ENCODE assay signal across 2 cellular contexts in the genomic region with DNA sequence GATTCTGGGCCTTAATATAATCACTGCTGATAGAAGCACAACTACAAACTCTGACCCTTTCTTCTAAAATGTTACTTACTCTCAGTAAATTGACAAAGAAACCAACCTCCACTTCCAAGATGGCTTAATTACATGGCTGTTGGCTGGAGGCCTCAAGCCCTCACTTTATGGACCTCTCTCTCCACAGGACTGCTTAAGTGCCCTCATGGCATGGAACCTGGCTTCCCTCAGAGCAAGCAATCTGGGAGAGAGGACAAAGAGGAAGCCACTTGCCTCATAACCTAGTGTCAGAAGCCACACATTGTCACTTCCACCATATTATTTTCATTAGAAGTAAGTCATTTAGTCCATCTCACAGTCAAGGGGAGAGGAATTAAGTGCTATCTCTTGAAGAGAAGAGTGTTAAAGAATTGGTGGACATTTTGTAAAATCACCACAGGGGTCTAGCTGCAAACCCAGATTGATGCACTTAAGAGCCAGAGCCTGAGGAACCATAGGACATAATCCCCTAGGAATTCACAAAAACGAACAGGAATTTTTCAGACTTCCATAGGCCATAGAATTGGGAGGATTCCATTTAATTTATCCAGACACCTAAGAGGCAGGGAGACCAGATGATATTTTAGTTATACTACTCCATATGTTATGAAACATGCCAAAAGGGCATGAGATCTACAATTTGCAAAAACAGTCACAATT.
A peak's percentile ranks its signal among the peaks of the same experiment; 100 is the strongest.
TF ChIP-seq lines count a peak whose summit lies in the region.

No MANE protein-coding gene starts in this region.

TF ChIP-seq in IMR-90, 13 proteins besides CTCF, POLR2A, EP300 and RAD21 (continued from another document):
- TF ChIP-seq, protein P1, sequence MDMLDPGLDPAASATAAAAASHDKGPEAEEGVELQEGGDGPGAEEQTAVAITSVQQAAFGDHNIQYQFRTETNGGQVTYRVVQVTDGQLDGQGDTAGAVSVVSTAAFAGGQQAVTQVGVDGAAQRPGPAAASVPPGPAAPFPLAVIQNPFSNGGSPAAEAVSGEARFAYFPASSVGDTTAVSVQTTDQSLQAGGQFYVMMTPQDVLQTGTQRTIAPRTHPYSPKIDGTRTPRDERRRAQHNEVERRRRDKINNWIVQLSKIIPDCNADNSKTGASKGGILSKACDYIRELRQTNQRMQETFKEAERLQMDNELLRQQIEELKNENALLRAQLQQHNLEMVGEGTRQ (IDR thresholded peaks at IDR 0.05; ENCODE audit: low read depth, low read length) = no peak
- TF ChIP-seq, protein P2, sequence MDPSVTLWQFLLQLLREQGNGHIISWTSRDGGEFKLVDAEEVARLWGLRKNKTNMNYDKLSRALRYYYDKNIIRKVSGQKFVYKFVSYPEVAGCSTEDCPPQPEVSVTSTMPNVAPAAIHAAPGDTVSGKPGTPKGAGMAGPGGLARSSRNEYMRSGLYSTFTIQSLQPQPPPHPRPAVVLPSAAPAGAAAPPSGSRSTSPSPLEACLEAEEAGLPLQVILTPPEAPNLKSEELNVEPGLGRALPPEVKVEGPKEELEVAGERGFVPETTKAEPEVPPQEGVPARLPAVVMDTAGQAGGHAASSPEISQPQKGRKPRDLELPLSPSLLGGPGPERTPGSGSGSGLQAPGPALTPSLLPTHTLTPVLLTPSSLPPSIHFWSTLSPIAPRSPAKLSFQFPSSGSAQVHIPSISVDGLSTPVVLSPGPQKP (IDR thresholded peaks at IDR 0.05; ENCODE audit: borderline replicate concordance, low read depth, low read length) = no peak
- TF ChIP-seq SMC3 (IDR thresholded peaks at IDR 0.05; ENCODE audit: low read depth, low read length) (no peak), MAZ (IDR thresholded peaks at IDR 0.05; ENCODE audit: borderline replicate concordance, low read depth, low read length) (no peak), CHD1 (IDR thresholded peaks at IDR 0.05; ENCODE audit: low read depth, low read length) (no peak), RCOR1 (IDR thresholded peaks at IDR 0.05; ENCODE audit: insufficient replicate concordance, low read length) (no peak), NFE2L2 (IDR thresholded peaks at IDR 0.05; ENCODE audit: low read depth, low read length) (no peak), FOS (IDR thresholded peaks at IDR 0.05; ENCODE audit: low read depth, low read length) (no peak), BHLHE40 (IDR thresholded peaks at IDR 0.05; ENCODE audit: low read depth, low read length) (no peak), MAFK (IDR thresholded peaks at IDR 0.05; ENCODE audit: low read depth, low read length) (no peak)

TF ChIP-seq in neural cell, 6 proteins besides CTCF, POLR2A, EP300 and RAD21:
- TF ChIP-seq REST (IDR thresholded peaks at IDR 0.05; ENCODE audit: borderline replicate concordance) (peak; percentile 98), SMC3 (conservative IDR thresholded peaks at IDR 0.05; ENCODE audit: poor library complexity) (no peak), MXI1 (conservative IDR thresholded peaks at IDR 0.05; ENCODE audit: poor library complexity, severe bottlenecking) (no peak), POLR2AphosphoS5 (IDR thresholded peaks at IDR 0.05) (peak; percentile 73)
